ENCODE assay signal across 22 cellular contexts in the genomic region with DNA sequence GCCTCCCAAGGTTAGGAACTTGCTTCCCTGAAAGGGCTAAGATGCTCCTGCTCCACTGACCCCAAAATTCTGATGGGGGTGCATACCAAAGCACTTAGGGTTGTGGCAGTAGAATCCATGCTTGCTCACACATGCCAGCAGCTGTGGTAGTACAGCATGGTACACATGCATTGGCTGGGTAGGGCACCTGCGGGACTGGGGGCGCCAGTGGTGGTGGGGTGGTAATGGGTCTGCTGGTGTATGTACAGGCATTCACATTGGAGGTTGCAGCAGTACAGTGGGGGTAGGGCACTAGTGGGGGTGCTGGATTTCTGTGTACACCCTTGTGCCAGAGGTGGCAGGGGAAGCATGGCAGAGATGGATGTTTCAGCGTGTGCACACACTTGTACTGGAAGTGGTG.
DNase-seq lines count a peak whose midpoint lies in the region; ATAC-seq, FAIRE-seq and TF ChIP-seq lines count a peak whose summit lies in the region.
"Had no signal": no experiment of that assay in that cellular context is flagged by ENCODE, and none has a peak within 500 bp of the region (broad histone marks: within the 10 kb centered on the region; RNA-seq: fewer than 3 reads in every experiment).

No MANE protein-coding gene starts in this region.

- no peak overlapping the region for H4K12ac ChIP-seq in trophoblast cell (ENCODE audit: low read depth, low read length)

- no peak for FAIRE-seq in H1 (lab: Jason Lieb, UNC)
- FAIRE-seq: A549, D721Med, G401.6, GM12891 had no signal

- H3F3A ChIP-seq in GM23338 (replicated peaks; ENCODE audit: low read depth): no peaks in the 10 kb centered on the region

- H3K18ac ChIP-seq in H1 (ENCODE audit: extremely low read depth, low read length) (no peak overlapping the region), trophoblast cell (ENCODE audit: low read length) (no peak overlapping the region)

- no peaks in the 10 kb centered on the region; the same call in 2 of the 3 replicates for H3K36me3 Mint-ChIP-seq in GM23338 (ENCODE audit: low read depth)
- no peaks in the 10 kb centered on the region for H3K36me3 Mint-ChIP-seq in activated naive CD4-positive, alpha-beta T cell treated with anti-CD3 and anti-CD28 coated beads for 36 hours (ENCODE audit: low read depth)
- H3K36me3 Mint-ChIP-seq: CD8-positive, alpha-beta T cell had no signal

- H3K9ac ChIP-seq in H1 (replicated peaks in 1 of 4; ENCODE audit: extremely low read depth in 1 of 4, low read depth in 3 of 4, low read length in 3 of 4): no peak overlapping the region
- no peak overlapping the region for H3K9ac ChIP-seq in trophoblast cell (ENCODE audit: low read length)
- H3K9ac ChIP-seq: BLaER1 treated with 17β-estradiol and CSF1 and Interleukin-3, amounts not matched to agents 10 nM and 100 nM had no signal

- H3K9me3 ChIP-seq in H1 (ENCODE audit: insufficient read depth in 2 of 2, low read depth in 1 of 2, low read length in 1 of 2) (no peaks in the 10 kb centered on the region), aorta (ENCODE audit: control insufficient read depth, low read length) (peaks cover 2% of the 10 kb centered on the region), trophoblast cell (ENCODE audit: insufficient read depth, low read depth, low read length) (no peaks in the 10 kb centered on the region)
- H3K9me3 ChIP-seq: A549; BLaER1 treated with 17β-estradiol and CSF1 and Interleukin-3, amounts not matched to agents 10 nM and 100 nM; Caco-2 had no signal

- no peak overlapping the region for H3K4ac ChIP-seq in H1 (replicated peaks; ENCODE audit: insufficient read length, low read depth, low read length)
- no peak overlapping the region for H3K4ac ChIP-seq in trophoblast cell (ENCODE audit: low read depth, low read length)

- TF ChIP-seq CTCF in GM23338 (conservative IDR thresholded peaks at IDR 0.05; ENCODE audit: low read depth in 2 of 2) (no peak), H1 (IDR thresholded peaks at IDR 0.05; ENCODE audit: control extremely low read depth in 1 of 3, insufficient read depth in 1 of 3, low read depth in 1 of 3, low read length in 3 of 3) (no peak)

- H3K56ac ChIP-seq in H1 (replicated peaks; ENCODE audit: insufficient read length, low read depth, low read length): no peak overlapping the region

- no peak overlapping the region for H2BK20ac ChIP-seq in H1 (ENCODE audit: low read length)

- H3K79me2 ChIP-seq in GM23338 (replicated peaks; ENCODE audit: insufficient read depth) (no peaks in the 10 kb centered on the region), H1 (ENCODE audit: control insufficient read depth in 1 of 2, insufficient read depth in 2 of 2, low read length in 2 of 2) (no peaks in the 10 kb centered on the region), trophoblast cell (ENCODE audit: control insufficient read depth, insufficient read depth, low read length, poor library complexity) (no peaks in the 10 kb centered on the region)

- H2BK12ac ChIP-seq in H1 (ENCODE audit: low read depth, low read length) (no peak overlapping the region), trophoblast cell (ENCODE audit: low read length) (no peak overlapping the region)

- POLR2A ChIA-PET in H1 (lab: Charles Lee; ENCODE audit: partially characterized antibody): no interaction called here

- CTCF ChIA-PET in H1 (lab: Charles Lee; ENCODE audit: partially characterized antibody): interaction anchor here (1.0 to 1.4 kb wide), 2 partner anchors 11 to 287 kb away, joined by 3 to 4 read pairs; no protein-coding TSS in a partner anchor
- CTCF ChIA-PET in activated naive CD4-positive, alpha-beta T cell treated with anti-CD3 and anti-CD28 coated beads for 36 hours (lab: Charles Lee): interaction anchor here (0.6 kb wide), 1 partner anchor 20 kb away, joined by 5 read pairs; no protein-coding TSS in a partner anchor

- TF ChIP-seq RAD21 in H1 (IDR thresholded peaks at IDR 0.05 in 1 of 2, conservative IDR thresholded peaks at IDR 0.05 in 1 of 2; ENCODE audit: low read depth in 2 of 2, low read length in 2 of 2): no peak

- peaks cover 3% of the 10 kb centered on the region for H3K27me3 Mint-ChIP-seq in GM23338 (ENCODE audit: insufficient read depth, low read depth, poor library complexity)
- H3K27me3 Mint-ChIP-seq in activated naive CD4-positive, alpha-beta T cell treated with anti-CD3 and anti-CD28 coated beads for 36 hours (ENCODE audit: low read depth): no peaks in the 10 kb centered on the region
- H3K27me3 Mint-ChIP-seq: B cell; CD4-positive, alpha-beta T cell had no signal

- H3K9me3 Mint-ChIP-seq in GM23338: peaks cover 8% of the 10 kb centered on the region; the same call in 2 of the 3 replicates
- H3K9me3 Mint-ChIP-seq in activated naive CD4-positive, alpha-beta T cell treated with anti-CD3 and anti-CD28 coated beads for 36 hours: peaks cover 14% of the 10 kb centered on the region

- no peak for ATAC-seq in GM23338
- ATAC-seq in sciatic nerve: peak; percentile 39
- ATAC-seq in aorta (ENCODE audit: low FRiP score): peak; percentile 26
- no peak for ATAC-seq in GM18868 (IDR thresholded peaks at IDR 0.05; ENCODE audit: unreplicated experiment)
- ATAC-seq: A549; CD8-positive, alpha-beta T cell had no signal

- H2AK5ac ChIP-seq in H1 (ENCODE audit: low read depth, low read length): no peak overlapping the region
- H2AK5ac ChIP-seq in trophoblast cell (ENCODE audit: low read length): no peak overlapping the region

- H3K4me1 ChIP-seq in GM23338 (ENCODE audit: insufficient read depth) (no peaks in the 10 kb centered on the region), H1 (replicated peaks in 1 of 4; ENCODE audit: control insufficient read depth in 3 of 4, insufficient read depth in 4 of 4, low read length in 3 of 4) (no peaks in the 10 kb centered on the region), aorta (ENCODE audit: control insufficient read depth in 1 of 2, insufficient read depth in 2 of 2, low read length in 2 of 2) (no peaks in the 10 kb centered on the region), trophoblast cell (ENCODE audit: control insufficient read depth in 1 of 2, insufficient read depth in 2 of 2, low read length in 2 of 2) (no peaks in the 10 kb centered on the region)
- H3K4me1 ChIP-seq: A549; BLaER1 treated with 17β-estradiol and CSF1 and Interleukin-3, amounts not matched to agents 10 nM and 100 nM; Caco-2 had no signal

- H2AFZ ChIP-seq in GM23338 (no peak overlapping the region), H1 (ENCODE audit: low read length) (no peak overlapping the region), trophoblast cell (ENCODE audit: insufficient read depth, low read length, poor library complexity) (no peak overlapping the region)

- H3K23me2 ChIP-seq in H1 (ENCODE audit: low read depth, low read length): no peaks in the 10 kb centered on the region

- H3K4me1 Mint-ChIP-seq in GM23338: no peaks in the 10 kb centered on the region
- no peaks in the 10 kb centered on the region for H3K4me1 Mint-ChIP-seq in activated naive CD4-positive, alpha-beta T cell treated with anti-CD3 and anti-CD28 coated beads for 36 hours (ENCODE audit: low read depth)
- H3K4me1 Mint-ChIP-seq: B cell had no signal

- no peak overlapping the region for H4K5ac ChIP-seq in H1 (ENCODE audit: insufficient read length, low read depth, low read length)

- no peak overlapping the region for H3K4me3 Mint-ChIP-seq in GM23338
- H3K4me3 Mint-ChIP-seq in activated naive CD4-positive, alpha-beta T cell treated with anti-CD3 and anti-CD28 coated beads for 36 hours: no peak overlapping the region
- H3K4me3 Mint-ChIP-seq: B cell; CD4-positive, alpha-beta T cell; CD8-positive, alpha-beta T cell had no signal

- H4K91ac ChIP-seq in H1 (replicated peaks; ENCODE audit: insufficient read length, low read length): peak overlapping the region; percentile 73
- H4K91ac ChIP-seq in trophoblast cell (ENCODE audit: low read depth, low read length): no peak overlapping the region

- intact Hi-C loops in sciatic nerve (cut with DNase I) (no loop called here), aorta (cut with DNase I) (no loop called here)
- intact Hi-C loops in activated naive CD4-positive, alpha-beta T cell treated with anti-CD3 and anti-CD28 coated beads for 36 hours (cut with micrococcal nuclease): no loop called here

- no peak overlapping the region for H3K23ac ChIP-seq in H1 (ENCODE audit: insufficient read length)
- no peak overlapping the region for H3K23ac ChIP-seq in trophoblast cell (ENCODE audit: low read length)

- no peak overlapping the region for H2BK15ac ChIP-seq in H1 (ENCODE audit: low read length)

- H3K4me2 ChIP-seq in GM23338: no peak overlapping the region
- no peak overlapping the region for H3K4me2 ChIP-seq in H1 (ENCODE audit: insufficient read depth in 1 of 2, low read depth in 2 of 2, low read length in 2 of 2)
- H3K4me2 ChIP-seq in trophoblast cell (ENCODE audit: low read length): no peak overlapping the region
- H3K4me2 ChIP-seq: A549; BLaER1 treated with 17β-estradiol and CSF1 and Interleukin-3, amounts not matched to agents 10 nM and 100 nM had no signal

- H2BK120ac ChIP-seq in H1 (replicated peaks; ENCODE audit: low read depth, low read length) (no peak overlapping the region), trophoblast cell (ENCODE audit: insufficient read depth, low read length, poor library complexity) (no peak overlapping the region)

- H3K14ac ChIP-seq in H1 (ENCODE audit: insufficient read length): peak overlapping the region; percentile 63
- no peak overlapping the region for H3K14ac ChIP-seq in trophoblast cell (ENCODE audit: low read length)

- WGBS in H1 (ENCODE audit: extremely low coverage in 1 of 2, insufficient coverage in 1 of 2, insufficient read length in 1 of 2, insufficient replicate concordance in 2 of 2, low coverage in 1 of 2, low lambda C conversion rate in 2 of 2, missing lambda C conversion rate in 1 of 2), 2 experiments: 91% methylated on average over 3 of the region's 3 CpGs; no CpG with 5 or more reads in 1 of the 2 experiments
- 92 to 95% methylated on average over 3 of the region's 3 CpGs for WGBS in aorta, 2 donors
- WGBS in trophoblast cell (ENCODE audit: extremely low coverage, insufficient coverage, insufficient read length): no CpG with 5 or more reads among the region's 3 CpGs

- peak overlapping the region; percentile 25; the same call in 1 of the 2 replicates for H4K8ac ChIP-seq in H1 (ENCODE audit: extremely low read depth, insufficient read depth, low read length)
- no peak overlapping the region for H4K8ac ChIP-seq in trophoblast cell (ENCODE audit: low read depth, low read length)

- H3K4me3 ChIP-seq in GM23338: no peak overlapping the region
- H3K4me3 ChIP-seq in H1 (ENCODE audit: extremely low read depth in 1 of 4, insufficient read depth in 2 of 4, low read depth in 3 of 4, low read length in 4 of 4): no peak overlapping the region
- no peak overlapping the region for H3K4me3 ChIP-seq in aorta (ENCODE audit: low read length in 2 of 2)
- no peak overlapping the region for H3K4me3 ChIP-seq in trophoblast cell (ENCODE audit: low read depth, low read length)
- H3K4me3 ChIP-seq: A549; BLaER1 treated with 17β-estradiol and CSF1 and Interleukin-3, amounts not matched to agents 10 nM and 100 nM had no signal

- no peak for DNase-seq in GM23338 (ENCODE audit: low spot score)
- DNase-seq in H1 (ENCODE audit: low read depth in 1 of 2, low spot score in 2 of 2): no peak
- DNase-seq in sciatic nerve (ENCODE audit: low spot score): no peak
- DNase-seq in aorta: no peak
- no peak for DNase-seq in activated naive CD4-positive, alpha-beta T cell treated with anti-CD3 and anti-CD28 coated beads for 36 hours
- no peak for DNase-seq in trophoblast cell
- DNase-seq: AML-193; Caco-2; Calu3; CD4-positive, alpha-beta T cell; CD8-positive, alpha-beta T cell; DMS79 treated with DMSO at 0.1 percent for 48 hours; GF-D8 had no signal

- H3K36me3 ChIP-seq in GM23338 (ENCODE audit: insufficient read depth) (no peaks in the 10 kb centered on the region), H1 (ENCODE audit: control insufficient read depth in 2 of 4, insufficient read depth in 4 of 4, low read length in 3 of 4) (no peaks in the 10 kb centered on the region), aorta (ENCODE audit: control insufficient read depth in 1 of 2, insufficient read depth in 2 of 2, low read length in 1 of 2) (no peaks in the 10 kb centered on the region), trophoblast cell (ENCODE audit: control insufficient read depth in 1 of 2, insufficient read depth in 2 of 2, low read length in 2 of 2) (no peaks in the 10 kb centered on the region)
- H3K36me3 ChIP-seq: BLaER1 treated with 17β-estradiol and CSF1 and Interleukin-3, amounts not matched to agents 10 nM and 100 nM had no signal

- H4K20me1 ChIP-seq in GM23338 (replicated peaks; ENCODE audit: insufficient read depth) (no peaks in the 10 kb centered on the region), H1 (replicated peaks in 1 of 2; ENCODE audit: control insufficient read depth in 1 of 2, insufficient read depth in 2 of 2, low read length in 2 of 2) (no peaks in the 10 kb centered on the region)
- H4K20me1 ChIP-seq: BLaER1 treated with 17β-estradiol and CSF1 and Interleukin-3, amounts not matched to agents 10 nM and 100 nM had no signal

- no peak overlapping the region for H3K27ac ChIP-seq in GM23338 (ENCODE audit: low read depth)
- H3K27ac ChIP-seq in H1 (ENCODE audit: low read depth, low read length): no peak overlapping the region
- no peak overlapping the region for H3K27ac ChIP-seq in aorta (ENCODE audit: low read depth in 1 of 2, low read length in 2 of 2)
- H3K27ac ChIP-seq in trophoblast cell (ENCODE audit: low read depth, low read length): no peak overlapping the region
- H3K27ac ChIP-seq: 22Rv1; A549; BLaER1 treated with 17β-estradiol and CSF1 and Interleukin-3, amounts not matched to agents 10 nM and 100 nM; C4-2B had no signal

- no peak for TF ChIP-seq EP300 in H1 (IDR thresholded peaks at IDR 0.05; ENCODE audit: borderline replicate concordance in 1 of 2, low read depth in 2 of 2, low read length in 2 of 2)

- no peaks in the 10 kb centered on the region; the same call in 1 of the 2 replicates for H3K9me2 ChIP-seq in GM23338 (ENCODE audit: insufficient read depth)

- TF ChIP-seq POLR2A in H1 (IDR thresholded peaks at IDR 0.05; ENCODE audit: control extremely low read depth in 1 of 2, low read depth in 2 of 2, low read length in 2 of 2): no peak

- H2BK5ac ChIP-seq in H1 (ENCODE audit: low read depth, low read length): no peak overlapping the region
- no peak overlapping the region for H2BK5ac ChIP-seq in trophoblast cell (ENCODE audit: low read depth, low read length, poor library complexity)

- no peaks in the 10 kb centered on the region for H3K79me1 ChIP-seq in H1 (ENCODE audit: low read depth, low read length)
- no peaks in the 10 kb centered on the region for H3K79me1 ChIP-seq in trophoblast cell (ENCODE audit: low read length)

- H3K27me3 ChIP-seq in GM23338 (ENCODE audit: insufficient read depth) (no peaks in the 10 kb centered on the region), H1 (replicated peaks in 1 of 4; ENCODE audit: control insufficient read depth in 3 of 4, extremely low read depth in 1 of 4, insufficient read depth in 3 of 4, low read length in 3 of 4) (no peaks in the 10 kb centered on the region), aorta (ENCODE audit: control insufficient read depth in 1 of 2, insufficient read depth in 2 of 2, low read length in 1 of 2) (no peaks in the 10 kb centered on the region), trophoblast cell (ENCODE audit: insufficient read depth, low read length) (no peaks in the 10 kb centered on the region)
- H3K27me3 ChIP-seq: BLaER1 treated with 17β-estradiol and CSF1 and Interleukin-3, amounts not matched to agents 10 nM and 100 nM had no signal

- 0 out of 2 replicates have a peak overlapping the region, but pooled peaks have one; percentile 24 for H3K27ac Mint-ChIP-seq in GM23338
- no peak overlapping the region for H3K27ac Mint-ChIP-seq in activated naive CD4-positive, alpha-beta T cell treated with anti-CD3 and anti-CD28 coated beads for 36 hours
- H3K27ac Mint-ChIP-seq: B cell; CD4-positive, alpha-beta T cell; CD8-positive, alpha-beta T cell had no signal

Comparison
In these comparisons a context has a peak if more than half of its experiments do, and no peak if none do; other contexts are left out.
1. ATAC-seq: peak in sciatic nerve (single experiment) and aorta (single experiment); none in GM23338 (single experiment) and GM18868 (single experiment).